ENCODE assay signal across 1 cellular context in the genomic region with DNA sequence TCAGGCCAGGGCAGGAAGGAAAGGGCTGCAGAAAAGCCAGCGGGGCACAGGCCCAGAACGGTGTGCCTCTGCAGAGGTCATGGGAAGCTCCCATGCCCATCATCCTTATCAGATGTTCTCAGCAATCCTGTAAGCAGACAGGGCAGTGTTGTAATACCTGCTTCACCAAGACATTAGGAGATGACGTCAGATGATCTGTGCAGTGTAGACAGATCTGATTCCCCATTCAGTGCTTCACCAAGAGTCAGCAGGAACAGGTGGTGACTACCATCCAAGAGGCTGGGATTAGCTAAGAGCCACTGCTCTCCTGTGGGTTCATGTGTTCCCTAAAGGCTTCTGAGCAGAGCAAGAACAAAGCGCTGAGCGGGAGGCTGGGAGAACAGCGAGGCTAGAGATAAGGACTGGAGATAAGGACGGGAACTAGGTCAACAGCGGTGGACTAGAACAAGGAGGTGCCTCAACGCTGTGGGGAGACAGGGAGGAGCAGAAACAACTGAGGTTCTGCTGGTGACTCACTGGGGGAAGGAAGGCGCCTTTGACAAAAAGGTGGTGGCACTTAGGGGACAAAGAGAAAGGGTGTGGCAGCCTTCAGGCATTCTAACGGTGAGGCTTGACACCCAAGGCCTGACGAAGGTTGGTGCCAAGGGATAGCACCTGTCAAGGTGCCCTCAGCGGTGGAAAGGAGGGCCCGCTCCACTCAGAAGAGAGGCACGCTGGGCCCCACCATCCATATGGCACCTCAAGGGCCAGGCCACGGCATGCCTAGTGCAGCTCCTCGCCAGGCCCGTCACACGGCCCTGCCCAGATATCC.
TF ChIP-seq lines count a peak whose summit lies in the region.

No MANE protein-coding gene starts in this region.

TF ChIP-seq in HepG2, 621 proteins besides CTCF, POLR2A, EP300 and RAD21 (continued from another document and continues in another):
- TF ChIP-seq ZNF737 (CRISPR knock-in tag; IDR thresholded peaks at IDR 0.05; ENCODE audit: borderline replicate concordance) (no peak), PPARG (CRISPR knock-in tag; conservative IDR thresholded peaks at IDR 0.05) (0 out of 2 replicates have a peak, but pooled peaks have one; percentile 45), RXRB (CRISPR knock-in tag; IDR thresholded peaks at IDR 0.05; ENCODE audit: borderline replicate concordance) (peak; percentile 91), ISL2 (CRISPR knock-in tag; IDR thresholded peaks at IDR 0.05) (0 out of 2 replicates have a peak, but pooled peaks have one; percentile 46), ZNF124 (CRISPR knock-in tag; IDR thresholded peaks at IDR 0.05) (no peak), ZNF788 (CRISPR knock-in tag; IDR thresholded peaks at IDR 0.05; ENCODE audit: borderline replicate concordance) (peak; percentile 48; the same call in 1 of the 2 replicates), SP1 (IDR thresholded peaks at IDR 0.05) (no peak), SP1 (CRISPR knock-in tag; IDR thresholded peaks at IDR 0.05) (no peak; the same call in 1 of the 2 replicates), CENPX (CRISPR knock-in tag; IDR thresholded peaks at IDR 0.05) (no peak), ZBTB2 (CRISPR knock-in tag; IDR thresholded peaks at IDR 0.05; ENCODE audit: low read depth) (no peak), ZSCAN29 (CRISPR knock-in tag; conservative IDR thresholded peaks at IDR 0.05) (0 out of 2 replicates have a peak, but pooled peaks have one; percentile 33), NR2F6 (IDR thresholded peaks at IDR 0.05) (peak; percentile 71), NR2F6 (CRISPR knock-in tag; IDR thresholded peaks at IDR 0.05) (peak; percentile 65; the same call in 1 of the 2 replicates), ZNF24 (IDR thresholded peaks at IDR 0.05) (no peak), HMG20A (CRISPR knock-in tag; IDR thresholded peaks at IDR 0.05; ENCODE audit: borderline replicate concordance) (peak; percentile 50; the same call in 1 of the 2 replicates), SP4 (CRISPR knock-in tag; IDR thresholded peaks at IDR 0.05) (peak; percentile 14; the same call in 1 of the 2 replicates), ZNF34 (CRISPR knock-in tag; IDR thresholded peaks at IDR 0.05; ENCODE audit: borderline replicate concordance) (no peak), ZNF614 (CRISPR knock-in tag; IDR thresholded peaks at IDR 0.05; ENCODE audit: borderline replicate concordance) (no peak; the same call in 1 of the 2 replicates), HOXA3 (CRISPR knock-in tag; IDR thresholded peaks at IDR 0.05) (peak; percentile 64), FOSL2 (CRISPR knock-in tag; IDR thresholded peaks at IDR 0.05) (peak; percentile 85), HES4 (CRISPR knock-in tag; IDR thresholded peaks at IDR 0.05; ENCODE audit: borderline replicate concordance) (no peak), TAF1 (CRISPR knock-in tag; IDR thresholded peaks at IDR 0.05) (no peak), MXI1 (IDR thresholded peaks at IDR 0.05; ENCODE audit: borderline replicate concordance, low read depth, low read length) (no peak), ZNF260 (CRISPR knock-in tag; IDR thresholded peaks at IDR 0.05; ENCODE audit: borderline replicate concordance, low read depth) (no peak), CREM (IDR thresholded peaks at IDR 0.05) (peak; percentile 56; the same call in 1 of the 2 replicates), CREM (CRISPR knock-in tag; IDR thresholded peaks at IDR 0.05) (no peak), RARG (CRISPR knock-in tag; IDR thresholded peaks at IDR 0.05; ENCODE audit: low read depth) (no peak), TCF12 (IDR thresholded peaks at IDR 0.05) (no peak), TCF12 (CRISPR knock-in tag; IDR thresholded peaks at IDR 0.05) (0 out of 2 replicates have a peak, but pooled peaks have one; percentile 28), ZNF253 (CRISPR knock-in tag; IDR thresholded peaks at IDR 0.05; ENCODE audit: borderline replicate concordance) (no peak), RBAK (CRISPR knock-in tag; IDR thresholded peaks at IDR 0.05) (0 out of 2 replicates have a peak, but pooled peaks have one; percentile 22), ZNF749 (CRISPR knock-in tag; IDR thresholded peaks at IDR 0.05; ENCODE audit: borderline replicate concordance) (no peak), CHD4 (IDR thresholded peaks at IDR 0.05; ENCODE audit: borderline replicate concordance, low read length) (0 out of 2 replicates have a peak, but pooled peaks have one; percentile 10), MBD4 (IDR thresholded peaks at IDR 0.05; ENCODE audit: borderline replicate concordance, low read length) (no peak), CEBPG (CRISPR knock-in tag; IDR thresholded peaks at IDR 0.05) (peak; percentile 45; the same call in 1 of the 2 replicates), FOXP1 (IDR thresholded peaks at IDR 0.05) (no peak), FOXP1 (CRISPR knock-in tag; IDR thresholded peaks at IDR 0.05) (peak; percentile 29; the same call in 1 of the 2 replicates), ZMYM4 (CRISPR knock-in tag; IDR thresholded peaks at IDR 0.05) (peak; percentile 17; the same call in 1 of the 2 replicates), ZNF20 (CRISPR knock-in tag; IDR thresholded peaks at IDR 0.05) (no peak), ZFP82 (CRISPR knock-in tag; IDR thresholded peaks at IDR 0.05; ENCODE audit: borderline replicate concordance) (no peak), ZMYM3 (CRISPR knock-in tag; IDR thresholded peaks at IDR 0.05) (peak; percentile 52; the same call in 1 of the 2 replicates), ZNF891 (CRISPR knock-in tag; IDR thresholded peaks at IDR 0.05) (no peak), ZNF772 (CRISPR knock-in tag; IDR thresholded peaks at IDR 0.05) (0 out of 2 replicates have a peak, but pooled peaks have one; percentile 65), ZNF280D (CRISPR knock-in tag; IDR thresholded peaks at IDR 0.05) (0 out of 2 replicates have a peak, but pooled peaks have one; percentile 34), ETV6 (CRISPR knock-in tag; conservative IDR thresholded peaks at IDR 0.05) (no peak), SCMH1 (CRISPR knock-in tag; IDR thresholded peaks at IDR 0.05; ENCODE audit: borderline replicate concordance) (no peak)
- TF ChIP-seq, protein P1, sequence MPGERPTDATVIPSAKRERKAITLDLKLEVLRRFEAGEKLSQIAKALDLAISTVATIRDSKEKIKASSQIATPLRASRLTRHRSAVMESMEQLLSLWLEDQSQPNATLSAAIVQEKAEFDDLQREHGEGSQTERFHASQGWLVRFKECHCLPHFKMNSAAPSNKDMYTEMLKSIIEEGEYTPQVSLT (CRISPR knock-in tag; IDR thresholded peaks at IDR 0.05; ENCODE audit: borderline replicate concordance, low read depth), result no peak
- TF ChIP-seq, protein P2, sequence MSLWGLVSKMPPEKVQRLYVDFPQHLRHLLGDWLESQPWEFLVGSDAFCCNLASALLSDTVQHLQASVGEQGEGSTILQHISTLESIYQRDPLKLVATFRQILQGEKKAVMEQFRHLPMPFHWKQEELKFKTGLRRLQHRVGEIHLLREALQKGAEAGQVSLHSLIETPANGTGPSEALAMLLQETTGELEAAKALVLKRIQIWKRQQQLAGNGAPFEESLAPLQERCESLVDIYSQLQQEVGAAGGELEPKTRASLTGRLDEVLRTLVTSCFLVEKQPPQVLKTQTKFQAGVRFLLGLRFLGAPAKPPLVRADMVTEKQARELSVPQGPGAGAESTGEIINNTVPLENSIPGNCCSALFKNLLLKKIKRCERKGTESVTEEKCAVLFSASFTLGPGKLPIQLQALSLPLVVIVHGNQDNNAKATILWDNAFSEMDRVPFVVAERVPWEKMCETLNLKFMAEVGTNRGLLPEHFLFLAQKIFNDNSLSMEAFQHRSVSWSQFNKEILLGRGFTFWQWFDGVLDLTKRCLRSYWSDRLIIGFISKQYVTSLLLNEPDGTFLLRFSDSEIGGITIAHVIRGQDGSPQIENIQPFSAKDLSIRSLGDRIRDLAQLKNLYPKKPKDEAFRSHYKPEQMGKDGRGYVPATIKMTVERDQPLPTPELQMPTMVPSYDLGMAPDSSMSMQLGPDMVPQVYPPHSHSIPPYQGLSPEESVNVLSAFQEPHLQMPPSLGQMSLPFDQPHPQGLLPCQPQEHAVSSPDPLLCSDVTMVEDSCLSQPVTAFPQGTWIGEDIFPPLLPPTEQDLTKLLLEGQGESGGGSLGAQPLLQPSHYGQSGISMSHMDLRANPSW (CRISPR knock-in tag; IDR thresholded peaks at IDR 0.05; ENCODE audit: borderline replicate concordance), result no peak
- TF ChIP-seq, protein P3, sequence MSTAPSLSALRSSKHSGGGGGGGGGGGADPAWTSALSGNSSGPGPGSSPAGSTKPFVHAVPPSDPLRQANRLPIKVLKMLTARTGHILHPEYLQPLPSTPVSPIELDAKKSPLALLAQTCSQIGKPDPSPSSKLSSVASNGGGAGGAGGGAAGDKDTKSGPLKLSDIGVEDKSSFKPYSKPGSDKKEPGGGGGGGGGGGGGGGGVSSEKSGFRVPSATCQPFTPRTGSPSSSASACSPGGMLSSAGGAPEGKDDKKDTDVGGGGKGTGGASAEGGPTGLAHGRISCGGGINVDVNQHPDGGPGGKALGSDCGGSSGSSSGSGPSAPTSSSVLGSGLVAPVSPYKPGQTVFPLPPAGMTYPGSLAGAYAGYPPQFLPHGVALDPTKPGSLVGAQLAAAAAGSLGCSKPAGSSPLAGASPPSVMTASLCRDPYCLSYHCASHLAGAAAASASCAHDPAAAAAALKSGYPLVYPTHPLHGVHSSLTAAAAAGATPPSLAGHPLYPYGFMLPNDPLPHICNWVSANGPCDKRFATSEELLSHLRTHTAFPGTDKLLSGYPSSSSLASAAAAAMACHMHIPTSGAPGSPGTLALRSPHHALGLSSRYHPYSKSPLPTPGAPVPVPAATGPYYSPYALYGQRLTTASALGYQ (CRISPR knock-in tag; IDR thresholded peaks at IDR 0.05), result no peak
- TF ChIP-seq, protein P4, sequence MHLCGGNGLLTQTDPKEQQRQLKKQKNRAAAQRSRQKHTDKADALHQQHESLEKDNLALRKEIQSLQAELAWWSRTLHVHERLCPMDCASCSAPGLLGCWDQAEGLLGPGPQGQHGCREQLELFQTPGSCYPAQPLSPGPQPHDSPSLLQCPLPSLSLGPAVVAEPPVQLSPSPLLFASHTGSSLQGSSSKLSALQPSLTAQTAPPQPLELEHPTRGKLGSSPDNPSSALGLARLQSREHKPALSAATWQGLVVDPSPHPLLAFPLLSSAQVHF (CRISPR knock-in tag; IDR thresholded peaks at IDR 0.05), result no peak
- TF ChIP-seq, protein P5, sequence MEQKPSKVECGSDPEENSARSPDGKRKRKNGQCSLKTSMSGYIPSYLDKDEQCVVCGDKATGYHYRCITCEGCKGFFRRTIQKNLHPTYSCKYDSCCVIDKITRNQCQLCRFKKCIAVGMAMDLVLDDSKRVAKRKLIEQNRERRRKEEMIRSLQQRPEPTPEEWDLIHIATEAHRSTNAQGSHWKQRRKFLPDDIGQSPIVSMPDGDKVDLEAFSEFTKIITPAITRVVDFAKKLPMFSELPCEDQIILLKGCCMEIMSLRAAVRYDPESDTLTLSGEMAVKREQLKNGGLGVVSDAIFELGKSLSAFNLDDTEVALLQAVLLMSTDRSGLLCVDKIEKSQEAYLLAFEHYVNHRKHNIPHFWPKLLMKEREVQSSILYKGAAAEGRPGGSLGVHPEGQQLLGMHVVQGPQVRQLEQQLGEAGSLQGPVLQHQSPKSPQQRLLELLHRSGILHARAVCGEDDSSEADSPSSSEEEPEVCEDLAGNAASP (CRISPR knock-in tag; IDR thresholded peaks at IDR 0.05; ENCODE audit: borderline replicate concordance), result peak; percentile 86; the same call in 1 of the 2 replicates
- TF ChIP-seq, protein P6, sequence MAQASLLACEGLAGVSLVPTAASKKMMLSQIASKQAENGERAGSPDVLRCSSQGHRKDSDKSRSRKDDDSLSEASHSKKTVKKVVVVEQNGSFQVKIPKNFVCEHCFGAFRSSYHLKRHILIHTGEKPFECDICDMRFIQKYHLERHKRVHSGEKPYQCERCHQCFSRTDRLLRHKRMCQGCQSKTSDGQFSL (CRISPR knock-in tag; IDR thresholded peaks at IDR 0.05), result no peak
